Comparison of ENCODE assay signal across 12 cellular contexts in the genomic region with DNA sequence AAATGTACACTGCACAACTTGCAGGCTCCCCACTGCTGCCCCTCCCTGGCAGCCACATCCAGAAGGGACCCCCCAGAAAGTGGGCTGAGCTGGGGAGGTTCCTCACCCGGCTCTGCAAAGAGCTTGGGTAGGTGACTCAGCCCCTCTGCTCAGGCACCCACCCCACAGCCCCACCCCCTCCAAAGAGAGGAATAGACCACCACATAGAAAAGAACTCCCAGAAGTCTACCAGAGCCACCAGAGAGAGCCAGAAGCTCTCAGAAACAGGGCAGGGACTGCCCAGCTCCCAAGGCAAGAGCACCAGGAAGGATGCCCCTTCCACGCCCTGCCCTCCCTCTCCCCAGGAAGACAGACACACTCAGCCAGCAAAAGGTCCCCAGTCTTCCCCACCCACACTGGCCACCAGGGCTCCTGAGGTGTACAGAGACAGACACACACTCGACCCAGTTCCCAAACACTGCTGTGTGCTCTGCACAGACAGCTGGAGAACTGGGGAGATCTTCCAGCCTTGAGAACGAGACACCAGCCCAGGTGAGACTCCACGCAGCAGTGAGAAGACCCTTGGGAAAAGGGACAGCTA. TPM values are rescaled to one million over a fixed set of nuclear protein-coding genes. Genes with fewer than 3 reads are reported as not detected.
DNase-seq lines count a peak whose midpoint lies in the region; ATAC-seq, FAIRE-seq and TF ChIP-seq lines count a peak whose summit lies in the region.
"Had no signal": no experiment of that assay in that cellular context is flagged by ENCODE, and none has a peak within 500 bp of the region (broad histone marks: within the 10 kb centered on the region; RNA-seq: fewer than 3 reads in every experiment).

No MANE protein-coding gene starts in this region.

- no peak for TF ChIP-seq POLR2A in GM12891 (IDR thresholded peaks at IDR 0.05; ENCODE audit: low read depth, low read length)

- H3K4me3 ChIP-seq in effector memory CD4-positive, alpha-beta T cell (ENCODE audit: insufficient read depth, low read depth, low read length, poor library complexity, severe bottlenecking) = no peak overlapping the region
- no peak overlapping the region for H3K4me3 ChIP-seq in skeletal muscle satellite cell (ENCODE audit: low read length)
- H3K4me3 ChIP-seq: GM23338 had no signal

- POLR2A ChIA-PET in WTC11 (lab: Charles Lee) = no interaction called here

- peak overlapping the region; percentile 60 for H3K27ac Mint-ChIP-seq in WTC11
- H3K27ac Mint-ChIP-seq: GM23338 had no signal

- no peak overlapping the region for H3K4me3 Mint-ChIP-seq in WTC11
- H3K4me3 Mint-ChIP-seq: GM23338 had no signal

- H3K27me3 ChIP-seq in effector memory CD4-positive, alpha-beta T cell (replicated peaks; ENCODE audit: control insufficient read depth, insufficient read depth, low read length, poor library complexity, severe bottlenecking) = no peaks in the 10 kb centered on the region
- no peaks in the 10 kb centered on the region for H3K27me3 ChIP-seq in skeletal muscle satellite cell (ENCODE audit: control insufficient read depth, insufficient read depth, low read length)

- TF ChIP-seq CTCF in WTC11 (IDR thresholded peaks at IDR 0.05) = no peak

- peaks cover 59% of the 10 kb centered on the region for H3K4me1 ChIP-seq in effector memory CD4-positive, alpha-beta T cell (ENCODE audit: control insufficient read depth, insufficient read depth, low read length, poor library complexity, severe bottlenecking)
- H3K4me1 ChIP-seq in skeletal muscle satellite cell (ENCODE audit: control insufficient read depth, insufficient read depth, low read length) = peaks cover 91% of the 10 kb centered on the region

- H3K27ac ChIP-seq in effector memory CD4-positive, alpha-beta T cell (ENCODE audit: insufficient read depth, low read length, poor library complexity, severe bottlenecking) = peak overlapping the region; percentile 87
- H3K27ac ChIP-seq: parathyroid adenoma had no signal

- no peaks in the 10 kb centered on the region for H3K9me3 Mint-ChIP-seq in WTC11
- H3K9me3 Mint-ChIP-seq: GM23338 had no signal

- peaks cover 23% of the 10 kb centered on the region for H3K36me3 ChIP-seq in effector memory CD4-positive, alpha-beta T cell (ENCODE audit: control insufficient read depth, insufficient read depth, low read length)
- peaks cover 30% of the 10 kb centered on the region for H3K36me3 ChIP-seq in skeletal muscle satellite cell (ENCODE audit: insufficient read depth, low read length)

- H3K4me2 ChIP-seq in skeletal muscle satellite cell (ENCODE audit: low read length) = peak overlapping the region; percentile 35
- H3K4me2 ChIP-seq: GM23338 had no signal

- H3K9ac ChIP-seq in skeletal muscle satellite cell (ENCODE audit: low read depth, low read length) = peak overlapping the region; percentile 77
- H3K9ac ChIP-seq: parathyroid adenoma had no signal

- no peaks in the 10 kb centered on the region for H3K27me3 Mint-ChIP-seq in WTC11 (ENCODE audit: low read depth)

- no peaks in the 10 kb centered on the region for H3K36me3 Mint-ChIP-seq in WTC11

- CTCF ChIA-PET in WTC11 (lab: Charles Lee) = interaction anchor here (2.7 kb wide), 1 partner anchor 10 kb away, joined by 19 read pairs; no protein-coding TSS in a partner anchor

- DNase-seq in GM12891 (ENCODE audit: insufficient read length, low spot score) = no peak
- DNase-seq in WTC11 (ENCODE audit: low spot score) = no peak
- DNase-seq in effector memory CD4-positive, alpha-beta T cell = no peak
- no peak for DNase-seq in cerebellum (ENCODE audit: low spot score)
- no peak for DNase-seq in NOMO-1 treated with dmso at 0.1 percent for 144 hours (lab: John Stamatoyannopoulos, UW; ENCODE audit: unreplicated experiment)
- DNase-seq: DMS 273 treated with DMSO at 0.1 percent for 48 hours, NCI-H146, NCI-H526 treated with DMSO at 0.1 percent for 48 hours had no signal

- no peak for ATAC-seq in WTC11
- ATAC-seq in GM21576 (IDR thresholded peaks at IDR 0.05; ENCODE audit: unreplicated experiment) = no peak
- ATAC-seq: GM23338 had no signal

- no peaks in the 10 kb centered on the region for H3K9me3 ChIP-seq in effector memory CD4-positive, alpha-beta T cell (ENCODE audit: control insufficient read depth, low read length)
- no peaks in the 10 kb centered on the region for H3K9me3 ChIP-seq in skeletal muscle satellite cell (replicated peaks; ENCODE audit: low read length)

- H3K4me1 Mint-ChIP-seq in WTC11 = peaks cover 30% of the 10 kb centered on the region

- peak; percentile 54 for FAIRE-seq in GM12891 (lab: Jason Lieb, UNC)

TF ChIP-seq in GM12891, 5 proteins besides CTCF, POLR2A, EP300 and RAD21:
- TF ChIP-seq POLR2AphosphoS5 (IDR thresholded peaks at IDR 0.05; ENCODE audit: low read depth, low read length) (no peak), TAF1 (IDR thresholded peaks at IDR 0.05; ENCODE audit: low read depth, low read length) (no peak), PAX5 (IDR thresholded peaks at IDR 0.05; ENCODE audit: insufficient read depth, low read length, severe bottlenecking) (no peak), POU2F2 (IDR thresholded peaks at IDR 0.05; ENCODE audit: low read depth, low read length) (no peak), SPI1 (IDR thresholded peaks at IDR 0.05; ENCODE audit: low read depth, low read length) (no peak)

TF ChIP-seq in WTC11, 78 proteins besides CTCF, POLR2A, EP300 and RAD21 (continues in another document):
- TF ChIP-seq FOXK1 (CRISPR knock-in tag; IDR thresholded peaks at IDR 0.05) = no peak
- no peak for TF ChIP-seq CREB1 (CRISPR knock-in tag; IDR thresholded peaks at IDR 0.05)
- TF ChIP-seq, protein P1, sequence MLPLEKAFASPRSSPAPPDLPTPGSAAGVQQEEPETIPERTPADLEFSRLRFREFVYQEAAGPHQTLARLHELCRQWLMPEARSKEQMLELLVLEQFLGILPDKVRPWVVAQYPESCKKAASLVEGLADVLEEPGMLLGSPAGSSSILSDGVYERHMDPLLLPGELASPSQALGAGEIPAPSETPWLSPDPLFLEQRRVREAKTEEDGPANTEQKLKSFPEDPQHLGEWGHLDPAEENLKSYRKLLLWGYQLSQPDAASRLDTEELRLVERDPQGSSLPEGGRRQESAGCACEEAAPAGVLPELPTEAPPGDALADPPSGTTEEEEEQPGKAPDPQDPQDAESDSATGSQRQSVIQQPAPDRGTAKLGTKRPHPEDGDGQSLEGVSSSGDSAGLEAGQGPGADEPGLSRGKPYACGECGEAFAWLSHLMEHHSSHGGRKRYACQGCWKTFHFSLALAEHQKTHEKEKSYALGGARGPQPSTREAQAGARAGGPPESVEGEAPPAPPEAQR (CRISPR knock-in tag; IDR thresholded peaks at IDR 0.05) = no peak
- TF ChIP-seq, protein P2, sequence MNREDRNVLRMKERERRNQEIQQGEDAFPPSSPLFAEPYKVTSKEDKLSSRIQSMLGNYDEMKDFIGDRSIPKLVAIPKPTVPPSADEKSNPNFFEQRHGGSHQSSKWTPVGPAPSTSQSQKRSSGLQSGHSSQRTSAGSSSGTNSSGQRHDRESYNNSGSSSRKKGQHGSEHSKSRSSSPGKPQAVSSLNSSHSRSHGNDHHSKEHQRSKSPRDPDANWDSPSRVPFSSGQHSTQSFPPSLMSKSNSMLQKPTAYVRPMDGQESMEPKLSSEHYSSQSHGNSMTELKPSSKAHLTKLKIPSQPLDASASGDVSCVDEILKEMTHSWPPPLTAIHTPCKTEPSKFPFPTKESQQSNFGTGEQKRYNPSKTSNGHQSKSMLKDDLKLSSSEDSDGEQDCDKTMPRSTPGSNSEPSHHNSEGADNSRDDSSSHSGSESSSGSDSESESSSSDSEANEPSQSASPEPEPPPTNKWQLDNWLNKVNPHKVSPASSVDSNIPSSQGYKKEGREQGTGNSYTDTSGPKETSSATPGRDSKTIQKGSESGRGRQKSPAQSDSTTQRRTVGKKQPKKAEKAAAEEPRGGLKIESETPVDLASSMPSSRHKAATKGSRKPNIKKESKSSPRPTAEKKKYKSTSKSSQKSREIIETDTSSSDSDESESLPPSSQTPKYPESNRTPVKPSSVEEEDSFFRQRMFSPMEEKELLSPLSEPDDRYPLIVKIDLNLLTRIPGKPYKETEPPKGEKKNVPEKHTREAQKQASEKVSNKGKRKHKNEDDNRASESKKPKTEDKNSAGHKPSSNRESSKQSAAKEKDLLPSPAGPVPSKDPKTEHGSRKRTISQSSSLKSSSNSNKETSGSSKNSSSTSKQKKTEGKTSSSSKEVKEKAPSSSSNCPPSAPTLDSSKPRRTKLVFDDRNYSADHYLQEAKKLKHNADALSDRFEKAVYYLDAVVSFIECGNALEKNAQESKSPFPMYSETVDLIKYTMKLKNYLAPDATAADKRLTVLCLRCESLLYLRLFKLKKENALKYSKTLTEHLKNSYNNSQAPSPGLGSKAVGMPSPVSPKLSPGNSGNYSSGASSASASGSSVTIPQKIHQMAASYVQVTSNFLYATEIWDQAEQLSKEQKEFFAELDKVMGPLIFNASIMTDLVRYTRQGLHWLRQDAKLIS (CRISPR knock-in tag; IDR thresholded peaks at IDR 0.05; ENCODE audit: borderline replicate concordance) = no peak
- TF ChIP-seq TP53 (CRISPR knock-in tag; IDR thresholded peaks at IDR 0.05) = no peak
- no peak for TF ChIP-seq ZNF317 (CRISPR knock-in tag; IDR thresholded peaks at IDR 0.05; ENCODE audit: borderline replicate concordance, low read depth)
- TF ChIP-seq, protein P3, sequence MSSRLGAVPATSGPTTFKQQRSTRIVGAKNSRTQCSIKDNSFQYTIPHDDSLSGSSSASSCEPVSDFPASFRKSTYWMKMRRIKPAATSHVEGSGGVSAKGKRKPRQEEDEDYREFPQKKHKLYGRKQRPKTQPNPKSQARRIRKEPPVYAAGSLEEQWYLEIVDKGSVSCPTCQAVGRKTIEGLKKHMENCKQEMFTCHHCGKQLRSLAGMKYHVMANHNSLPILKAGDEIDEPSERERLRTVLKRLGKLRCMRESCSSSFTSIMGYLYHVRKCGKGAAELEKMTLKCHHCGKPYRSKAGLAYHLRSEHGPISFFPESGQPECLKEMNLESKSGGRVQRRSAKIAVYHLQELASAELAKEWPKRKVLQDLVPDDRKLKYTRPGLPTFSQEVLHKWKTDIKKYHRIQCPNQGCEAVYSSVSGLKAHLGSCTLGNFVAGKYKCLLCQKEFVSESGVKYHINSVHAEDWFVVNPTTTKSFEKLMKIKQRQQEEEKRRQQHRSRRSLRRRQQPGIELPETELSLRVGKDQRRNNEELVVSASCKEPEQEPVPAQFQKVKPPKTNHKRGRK (CRISPR knock-in tag; IDR thresholded peaks at IDR 0.05; ENCODE audit: borderline replicate concordance) = no peak

RNA-seq across cellular contexts. Expression of a gene that starts 28.2 kb away (rescaled TPM):
- polyA plus RNA-seq in GM12891 (2012; ENCODE audit: low read depth, missing spikeins) = 37.7 TPM
- 38.9 to 42.5 TPM (median 41.6 TPM) in 3 replicates for total RNA-seq in WTC11 (2021)
- 103 and 112 TPM in 2 replicates for total RNA-seq in skeletal muscle satellite cell (2012; rRNA removed)
- 43.7 TPM for total RNA-seq in cerebellum
